8 cellular contexts compared by ENCODE assay signal in the genomic region with DNA sequence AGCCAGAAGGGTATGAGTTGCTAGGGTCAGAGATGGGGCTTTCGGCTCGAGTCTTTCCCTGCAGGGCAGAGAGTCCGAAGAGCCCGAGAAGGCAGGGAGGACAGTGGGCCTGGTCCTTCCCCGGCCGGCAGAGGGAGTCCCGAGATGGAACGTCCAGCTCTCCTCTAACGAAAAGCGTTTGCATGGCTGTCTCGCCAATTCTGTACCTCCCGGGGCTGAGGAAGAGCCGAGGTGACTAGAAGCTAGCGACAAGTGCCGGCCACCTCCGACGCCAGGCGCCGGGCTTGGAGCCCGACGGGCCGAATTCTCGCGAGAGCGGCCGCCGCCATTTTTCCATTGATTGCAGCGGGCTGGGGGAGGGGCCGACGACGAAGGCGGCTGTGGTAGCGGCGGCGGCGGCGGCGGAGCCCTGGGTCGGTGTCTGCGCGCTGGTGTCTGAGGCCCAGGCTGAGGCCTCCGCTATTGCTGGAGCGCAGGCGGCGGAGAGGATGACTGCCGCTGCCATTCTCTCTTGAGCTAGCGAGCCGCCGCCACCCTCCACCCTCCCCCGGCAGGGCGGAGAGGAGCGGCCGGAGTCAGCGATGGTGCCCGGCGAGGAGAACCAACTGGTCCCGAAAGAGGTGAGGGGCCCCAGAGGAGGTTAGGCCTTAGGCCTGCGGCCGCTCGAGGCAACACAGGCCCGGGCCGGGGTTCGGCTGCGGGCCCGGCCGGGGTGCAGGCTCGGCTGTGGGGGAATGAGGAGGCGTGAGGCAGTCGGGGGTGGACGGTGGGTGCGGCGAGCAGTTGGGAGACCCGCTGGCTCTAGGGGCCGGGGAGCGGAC. TPM values are rescaled to one million over a fixed set of nuclear protein-coding genes. Genes with fewer than 3 reads are reported as not detected.
DNase-seq lines count a peak whose midpoint lies in the region; ATAC-seq and TF ChIP-seq lines count a peak whose summit lies in the region.

TSS of gene USP47 (plus strand) at position 368 of the 821 bp plus-strand sequence. CDS start at position 582, 214 bp downstream.

- H3K27ac ChIP-seq in coronary artery = peak within 1 kb of the TSS; percentile 96 to 99

- TF ChIP-seq CTCF in coronary artery (IDR thresholded peaks at IDR 0.05) = peak; percentile 53

- peak within 1 kb of the TSS; percentile 97 for H3K4me3 ChIP-seq in coronary artery

- DNase-seq in C1 segment of cervical spinal cord (lab: John Stamatoyannopoulos, UW) (peak; percentile 54 to 91 (median 84)), NCI-H510A treated with DMSO at 0.1 percent for 48 hours (lab: John Stamatoyannopoulos, UW) (peak; percentile 66), coronary artery (ENCODE audit: low spot score) (peak; percentile 88), left lobe of liver (ENCODE audit: low spot score) (peak; percentile 91)
- DNase-seq in activated CD4-positive, alpha-beta T cell treated with anti-CD3 and anti-CD28 coated beads for 48 hours = peak; percentile 96
- peak; percentile 89 for DNase-seq in stimulated activated CD4-positive, alpha-beta T cell treated with anti-CD3 and anti-CD28 coated beads, Interleukin-2, amount 100 ng/mL, for 4 hours (ENCODE audit: low read depth)

- peak; percentile 86 for ATAC-seq in GM19324 (IDR thresholded peaks at IDR 0.05; ENCODE audit: low FRiP score, unreplicated experiment)
- ATAC-seq in HG03457 (IDR thresholded peaks at IDR 0.05; ENCODE audit: unreplicated experiment) = peak; percentile 60
- peak; percentile 87 for ATAC-seq in left lobe of liver

RNA-seq across cellular contexts. Expression of gene USP47, which starts in this region (rescaled TPM):
- 23.7 TPM for total RNA-seq in left lobe of liver

Comparison
In these comparisons a context has a peak if more than half of its experiments do, and no peak if none do; other contexts are left out.
1. Peak in every context shown above with its lines: DNase-seq, ATAC-seq, H3K4me3 ChIP-seq and H3K27ac ChIP-seq.